ENCODE assay signal across 8 cellular contexts in genomic region chr20:33992145-33992922, GRCh38. TPM values are rescaled to one million over a fixed set of nuclear protein-coding genes. Genes with fewer than 3 reads are reported as not detected.
A peak's percentile ranks its signal among the peaks of the same experiment; 100 is the strongest.
DNase-seq lines count a peak whose midpoint lies in the region; ATAC-seq and TF ChIP-seq lines count a peak whose summit lies in the region.

No MANE protein-coding gene starts in this region.

- ATAC-seq in GM21529 (IDR thresholded peaks at IDR 0.05; ENCODE audit: unreplicated experiment) (no peak), HG03439 (IDR thresholded peaks at IDR 0.05; ENCODE audit: unreplicated experiment) (no peak)

- no peaks in the 10 kb centered on the region for H3K9me3 Mint-ChIP-seq in activated naive CD4-positive, alpha-beta T cell treated with anti-CD3 and anti-CD28 coated beads for 36 hours
- H3K9me3 Mint-ChIP-seq in activated T-helper 1 cell treated with anti-CD3 and anti-CD28 coated beads, Interleukin-12 subunit alpha, Interleukin-12 subunit beta, Interleukin-2, Interleukin-4 antibody, amounts not matched to agents 30 ng/mL and 10 ng/mL and 1 ng/mL, durations not matched to agents 14 hours and 24 hours and 36 hours: no peaks in the 10 kb centered on the region

- H3K4me3 ChIP-seq in iPS-15b (ENCODE audit: low read depth, low read length) (peak overlapping the region; percentile 90), stomach (peak overlapping the region; percentile 75 to 96 (median 94))

- H3K4me1 Mint-ChIP-seq in activated naive CD4-positive, alpha-beta T cell treated with anti-CD3 and anti-CD28 coated beads for 36 hours (ENCODE audit: low read depth): peaks cover 39% of the 10 kb centered on the region
- peaks cover 50% of the 10 kb centered on the region for H3K4me1 Mint-ChIP-seq in activated T-helper 1 cell treated with anti-CD3 and anti-CD28 coated beads, Interleukin-12 subunit alpha, Interleukin-12 subunit beta, Interleukin-2, Interleukin-4 antibody, amounts not matched to agents 30 ng/mL and 10 ng/mL and 1 ng/mL, durations not matched to agents 14 hours and 24 hours and 36 hours (ENCODE audit: low read depth)

- no peak for TF ChIP-seq EP300 in stomach (IDR thresholded peaks at IDR 0.05)

- peak overlapping the region; percentile 98 for H3K27ac Mint-ChIP-seq in activated naive CD4-positive, alpha-beta T cell treated with anti-CD3 and anti-CD28 coated beads for 36 hours
- peak overlapping the region; percentile 97 for H3K27ac Mint-ChIP-seq in activated T-helper 1 cell treated with anti-CD3 and anti-CD28 coated beads, Interleukin-12 subunit alpha, Interleukin-12 subunit beta, Interleukin-2, Interleukin-4 antibody, amounts not matched to agents 30 ng/mL and 10 ng/mL and 1 ng/mL, durations not matched to agents 14 hours and 24 hours and 36 hours

- no peak for TF ChIP-seq CTCF in stomach (IDR thresholded peaks at IDR 0.05)

- H3K9ac ChIP-seq in iPS-15b (ENCODE audit: low read depth, low read length): peak overlapping the region; percentile 66

- H3K36me3 ChIP-seq in iPS-15b (ENCODE audit: control insufficient read depth, insufficient read depth, low read length) (no peaks in the 10 kb centered on the region), stomach (no peaks in the 10 kb centered on the region)

- H3K27me3 Mint-ChIP-seq in activated naive CD4-positive, alpha-beta T cell treated with anti-CD3 and anti-CD28 coated beads for 36 hours (ENCODE audit: low read depth): no peaks in the 10 kb centered on the region
- H3K27me3 Mint-ChIP-seq in activated T-helper 1 cell treated with anti-CD3 and anti-CD28 coated beads, Interleukin-12 subunit alpha, Interleukin-12 subunit beta, Interleukin-2, Interleukin-4 antibody, amounts not matched to agents 30 ng/mL and 10 ng/mL and 1 ng/mL, durations not matched to agents 14 hours and 24 hours and 36 hours (ENCODE audit: insufficient read depth): peaks cover 3% of the 10 kb centered on the region

- H3K27me3 ChIP-seq in iPS-15b (ENCODE audit: control insufficient read depth, insufficient read depth, low read length) (no peaks in the 10 kb centered on the region), stomach (no peaks in the 10 kb centered on the region)

- H3K36me3 Mint-ChIP-seq in activated naive CD4-positive, alpha-beta T cell treated with anti-CD3 and anti-CD28 coated beads for 36 hours (ENCODE audit: low read depth): peaks cover 7% of the 10 kb centered on the region
- H3K36me3 Mint-ChIP-seq in activated T-helper 1 cell treated with anti-CD3 and anti-CD28 coated beads, Interleukin-12 subunit alpha, Interleukin-12 subunit beta, Interleukin-2, Interleukin-4 antibody, amounts not matched to agents 30 ng/mL and 10 ng/mL and 1 ng/mL, durations not matched to agents 14 hours and 24 hours and 36 hours (ENCODE audit: low read depth): peaks cover 3% of the 10 kb centered on the region

- intact Hi-C loops in activated naive CD4-positive, alpha-beta T cell treated with anti-CD3 and anti-CD28 coated beads for 36 hours (cut with micrococcal nuclease): loop anchor here (2.0 to 5.0 kb wide), 5 partner anchors 44 to 1670 kb away; partner anchors contain the start of genes ACTL10, CPNE1, ITCH and RBM12
- intact Hi-C loops in activated T-helper 1 cell treated with anti-CD3 and anti-CD28 coated beads, Interleukin-12 subunit alpha, Interleukin-12 subunit beta, Interleukin-2, Interleukin-4 antibody, amounts not matched to agents 30 ng/mL and 10 ng/mL and 1 ng/mL, durations not matched to agents 14 hours and 24 hours and 36 hours (cut with micrococcal nuclease): loop anchor here (2.0 to 10.0 kb wide), 9 partner anchors 270 to 1788 kb away; partner anchors contain the start of genes ACSS2, DYNLRB1, E2F1 and ERGIC3
- intact Hi-C loops in stomach (cut with DNase I; ENCODE audit: low total_unique reads): loop anchor here (10.0 kb wide), 1 partner anchor 72 kb away; no protein-coding TSS in a partner anchor

- CTCF ChIA-PET in activated naive CD4-positive, alpha-beta T cell treated with anti-CD3 and anti-CD28 coated beads for 36 hours (lab: Charles Lee): interaction anchor here (0.6 to 1.6 kb wide), 5 partner anchors 22 to 130 kb away, joined by 3 to 6 read pairs (median 4); partner anchors contain the start of gene EIF2S2

- H3K4me1 ChIP-seq in iPS-15b (ENCODE audit: control insufficient read depth, insufficient read depth, low read length) (peaks cover 16% of the 10 kb centered on the region), stomach (peaks cover 31 to 48% (median 44%) of the 10 kb centered on the region in 4 donors)

- peak; percentile 16 for DNase-seq in activated naive CD4-positive, alpha-beta T cell treated with anti-CD3 and anti-CD28 coated beads for 36 hours
- no peak for DNase-seq in activated naive CD4-positive, alpha-beta T cell (lab: John Stamatoyannopoulos, UW)
- DNase-seq in activated T-helper 1 cell treated with anti-CD3 and anti-CD28 coated beads, Interleukin-12 subunit alpha, Interleukin-12 subunit beta, Interleukin-2, Interleukin-4 antibody, amounts not matched to agents 30 ng/mL and 10 ng/mL and 1 ng/mL, durations not matched to agents 14 hours and 24 hours and 36 hours (ENCODE audit: low spot score): no peak
- no peak for DNase-seq in stomach
- DNase-seq in stimulated activated CD4-positive, alpha-beta T cell treated with anti-CD3 and anti-CD28 coated beads, Interleukin-4, amount 100 ng/mL, for 1 hour: no peak

- peak overlapping the region; percentile 79 to 99 (median 98) for H3K27ac ChIP-seq in stomach

- no peaks in the 10 kb centered on the region for H3K9me3 ChIP-seq in iPS-15b (ENCODE audit: control insufficient read depth, insufficient read depth, low read length)
- no peaks in the 10 kb centered on the region for H3K9me3 ChIP-seq in stomach

- no peak for TF ChIP-seq POLR2A in stomach (IDR thresholded peaks at IDR 0.05)

- H3K4me3 Mint-ChIP-seq in activated naive CD4-positive, alpha-beta T cell treated with anti-CD3 and anti-CD28 coated beads for 36 hours: peak overlapping the region; percentile 90
- H3K4me3 Mint-ChIP-seq in activated T-helper 1 cell treated with anti-CD3 and anti-CD28 coated beads, Interleukin-12 subunit alpha, Interleukin-12 subunit beta, Interleukin-2, Interleukin-4 antibody, amounts not matched to agents 30 ng/mL and 10 ng/mL and 1 ng/mL, durations not matched to agents 14 hours and 24 hours and 36 hours: peak overlapping the region; percentile 88

- WGBS in stomach, 5 donors: 31 to 44% (median 34%) methylated on average over 20 of the region's 20 CpGs

RNA-seq across cellular contexts. Expression of gene RALY, which starts 1.4 kb away (rescaled TPM):
- total RNA-seq in activated naive CD4-positive, alpha-beta T cell treated with anti-CD3 and anti-CD28 coated beads for 36 hours: 100 to 1,000 TPM; 137 to 139 TPM
- total RNA-seq in activated T-helper 1 cell treated with anti-CD3 and anti-CD28 coated beads, Interleukin-12 subunit alpha, Interleukin-12 subunit beta, Interleukin-2, Interleukin-4 antibody, amounts not matched to agents 30 ng/mL and 10 ng/mL and 1 ng/mL, durations not matched to agents 14 hours and 24 hours and 36 hours: 147 TPM in 2 replicates
- 100 to 1,000 TPM in 1 of 5 donors, 10 to 100 TPM in 4; 21.6 to 389 (median 67.4) TPM for total RNA-seq in stomach
- 100 to 1,000 TPM; 117 to 160 (median 129) TPM for polyA plus RNA-seq in stomach
